ENCODE assay signal across 8 cellular contexts in genomic region chr1:44835738-44836675, GRCh38. TPM values are rescaled to one million over a fixed set of nuclear protein-coding genes. Genes with fewer than 3 reads are reported as not detected.
DNase-seq lines count a peak whose midpoint lies in the region; ATAC-seq and TF ChIP-seq lines count a peak whose summit lies in the region.

No MANE protein-coding gene starts in this region.

- no peak overlapping the region for H3K27ac ChIP-seq in cardiac muscle cell
- H3K27ac ChIP-seq in prostate gland: no peak overlapping the region
- H3K27ac ChIP-seq in vagina: no peak overlapping the region

- no peak overlapping the region for H3K4me3 ChIP-seq in cardiac muscle cell
- H3K4me3 ChIP-seq in prostate gland: no peak overlapping the region
- H3K4me3 ChIP-seq in vagina: no peak overlapping the region

- H3K36me3 ChIP-seq in cardiac muscle cell (no peaks in the 10 kb centered on the region), prostate gland (no peaks in the 10 kb centered on the region), vagina (no peaks in the 10 kb centered on the region)

- H3K4me3 Mint-ChIP-seq in activated naive CD4-positive, alpha-beta T cell treated with anti-CD3 and anti-CD28 coated beads, Interleukin-2, amount 50 U/mL, for 24 hours: peak overlapping the region; percentile 47

- H3K36me3 Mint-ChIP-seq in activated naive CD4-positive, alpha-beta T cell treated with anti-CD3 and anti-CD28 coated beads, Interleukin-2, amount 50 U/mL, for 24 hours: no peaks in the 10 kb centered on the region

- TF ChIP-seq POLR2A in prostate gland (IDR thresholded peaks at IDR 0.05) (no peak), vagina (IDR thresholded peaks at IDR 0.05) (no peak)

- TF ChIP-seq CTCF in cardiac muscle cell (IDR thresholded peaks at IDR 0.05; ENCODE audit: low read depth, low read length) (peak; percentile 89), prostate gland (IDR thresholded peaks at IDR 0.05) (peak; percentile 67 to 80 (median 71)), vagina (IDR thresholded peaks at IDR 0.05) (peak; percentile 33 to 76 (median 66))

- H3K4me1 ChIP-seq in cardiac muscle cell (ENCODE audit: low read depth) (peaks cover 6% of the 10 kb centered on the region), prostate gland (replicated peaks) (no peaks in the 10 kb centered on the region), vagina (no peaks in the 10 kb centered on the region)

- peaks cover 7% of the 10 kb centered on the region for H3K4me1 Mint-ChIP-seq in activated naive CD4-positive, alpha-beta T cell treated with anti-CD3 and anti-CD28 coated beads, Interleukin-2, amount 50 U/mL, for 24 hours

- ATAC-seq in GM21737 (IDR thresholded peaks at IDR 0.05; ENCODE audit: unreplicated experiment): peak; percentile 53

- intact Hi-C loops in prostate gland (cut with DNase I) (loop anchor here (5.0 kb wide), 1 partner anchor 176 kb away; the partner anchor contains the start of genes HECTD3 and UROD), vagina (cut with DNase I) (loop anchor here (10.0 kb wide), 1 partner anchor 169 kb away; no protein-coding TSS in a partner anchor)

- DNase-seq in COLO829 (ENCODE audit: low spot score): peak; percentile 56
- peak; percentile 83 for DNase-seq in NCI-H1092 treated with DMSO at 0.1 percent for 48 hours (lab: John Stamatoyannopoulos, UW)
- DNase-seq in SKM-1 (lab: John Stamatoyannopoulos, UW; ENCODE audit: unreplicated experiment): peak; percentile 47
- DNase-seq in cardiac muscle cell (ENCODE audit: low read depth in 1 of 2, low spot score in 1 of 2): peak; percentile 84 to 93
- peak; percentile 71 for DNase-seq in prostate gland (ENCODE audit: low spot score)
- DNase-seq in vagina (ENCODE audit: extremely low spot score in 2 of 2): no peak

- 63% methylated on average over 23 of the region's 23 CpGs for WGBS in prostate gland

- no peaks in the 10 kb centered on the region for H3K9me3 ChIP-seq in cardiac muscle cell (ENCODE audit: low read depth)
- H3K9me3 ChIP-seq in prostate gland: no peaks in the 10 kb centered on the region
- H3K9me3 ChIP-seq in vagina: no peaks in the 10 kb centered on the region

- H3K9me3 Mint-ChIP-seq in activated naive CD4-positive, alpha-beta T cell treated with anti-CD3 and anti-CD28 coated beads, Interleukin-2, amount 50 U/mL, for 24 hours: no peaks in the 10 kb centered on the region

- H3K27me3 ChIP-seq in cardiac muscle cell (no peaks in the 10 kb centered on the region), prostate gland (replicated peaks; ENCODE audit: insufficient read depth) (no peaks in the 10 kb centered on the region), vagina (no peaks in the 10 kb centered on the region)

- H3K27me3 Mint-ChIP-seq in activated naive CD4-positive, alpha-beta T cell treated with anti-CD3 and anti-CD28 coated beads, Interleukin-2, amount 50 U/mL, for 24 hours: peaks cover 2% of the 10 kb centered on the region

- peak overlapping the region; percentile 0 for H3K27ac Mint-ChIP-seq in activated naive CD4-positive, alpha-beta T cell treated with anti-CD3 and anti-CD28 coated beads, Interleukin-2, amount 50 U/mL, for 24 hours

RNA-seq across cellular contexts. Expression of gene PTCH2, which starts 7.0 kb away (rescaled TPM):
- total RNA-seq in cardiac muscle cell (0.53 and 0.66 TPM in 2 replicates), prostate gland (10 to 100 TPM in 1 of 2 donors, under 1 TPM in 1; 0.32 to 31.9 TPM), vagina (0.98 TPM)
- 0.65 and 0.97 TPM in 2 replicates for polyA plus RNA-seq in cardiac muscle cell

RNA-seq across cellular contexts. Expression of gene BTBD19, which starts 27.7 kb away (rescaled TPM):
- 1.3 and 3.4 TPM in 2 replicates for total RNA-seq in cardiac muscle cell
- polyA plus RNA-seq in cardiac muscle cell: 0.98 and 2.1 TPM in 2 replicates
- 10 to 100 TPM in 1 of 2 donors, under 1 TPM in 1; 0.50 to 10.5 TPM for total RNA-seq in prostate gland
- total RNA-seq in vagina: 7.9 TPM

RNA-seq across cellular contexts. Expression of gene DYNLT4, which starts 28.9 kb away (rescaled TPM):
- 0.32 TPM in 1 of 2 replicates, not detected in the other for total RNA-seq in cardiac muscle cell
- polyA plus RNA-seq in cardiac muscle cell: 0.43 and 0.95 TPM in 2 replicates
- 1 to 10 TPM in 1 of 2 donors, not detected in 1; 4.0 TPM for total RNA-seq in prostate gland
- not detected for total RNA-seq in vagina

RNA-seq across cellular contexts. Expression of gene PLK3, which starts 35.8 kb away (rescaled TPM):
- 6.2 and 9.5 TPM in 2 replicates for total RNA-seq in cardiac muscle cell
- 6.3 and 12.4 TPM in 2 replicates for polyA plus RNA-seq in cardiac muscle cell
- 10 to 100 TPM in 1 of 2 donors, 1 to 10 TPM in 1; 5.2 to 15.5 TPM for total RNA-seq in prostate gland
- 77.6 TPM for total RNA-seq in vagina

RNA-seq across cellular contexts. Expression of gene BEST4, which starts 48.0 kb away (rescaled TPM):
- total RNA-seq in cardiac muscle cell (0.32 and 0.98 TPM in 2 replicates), prostate gland (not detected), vagina (not detected)
- polyA plus RNA-seq in cardiac muscle cell: 1.4 and 1.5 TPM in 2 replicates

Comparison
In these comparisons a context has a peak if more than half of its experiments do, and no peak if none do; other contexts are left out.
1. DNase-seq: peak in COLO829 (single experiment), NCI-H1092 treated with DMSO at 0.1 percent for 48 hours (single experiment), SKM-1 (single experiment), cardiac muscle cell (2 of 2) and prostate gland (single experiment); none in vagina (0 of 2).
2. Peak in every context shown above with its lines, with median percentiles within 50 percentile points of each other: CTCF ChIP-seq.